In genomic region chr22:39381009-39381755, GRCh38 we compare ENCODE assay signal across 21 cellular contexts. TPM values are rescaled to one million over a fixed set of nuclear protein-coding genes. Genes with fewer than 3 reads are reported as not detected.
"Had no signal": no experiment of that assay in that cellular context is flagged by ENCODE, and none has a peak within 500 bp of the region (broad histone marks: within the 10 kb centered on the region; RNA-seq: fewer than 3 reads in every experiment).

No MANE protein-coding gene starts in this region.

- H3K4me3 Mint-ChIP-seq: activated CD4-positive, alpha-beta memory T cell treated with anti-CD3 and anti-CD28 coated beads, Interleukin-2, amount 10 ng/mL, durations not matched to agents 7 days and 5 days; activated CD8-positive, alpha-beta memory T cell treated with anti-CD3 and anti-CD28 coated beads, Interleukin-2, amount 10 ng/mL, durations not matched to agents 7 days and 5 days; activated T-cell treated with anti-CD3 and anti-CD28 coated beads, Interleukin-2, amount 50 U/mL, for 24 hours; brain; mesothelial cell of epicardium; nephron; stimulated activated naive CD8-positive, alpha-beta T cell treated with anti-CD3 and anti-CD28 coated beads, Interleukin-15, Interleukin-2, amounts not matched to agents 100 ng/mL and 50 ng/mL, for 24 hours had no signal

- H3K4me1 Mint-ChIP-seq: activated CD4-positive, alpha-beta memory T cell treated with anti-CD3 and anti-CD28 coated beads, Interleukin-2, amount 10 ng/mL, durations not matched to agents 7 days and 5 days; brain; mesothelial cell of epicardium; nephron had no signal

- H3K27me3 ChIP-seq: dorsolateral prefrontal cortex, hepatocyte, tibial nerve, uterus had no signal

- H3K9me3 ChIP-seq: psoas muscle, tibial nerve, uterus had no signal

- DNase-seq: activated CD4-positive, alpha-beta memory T cell treated with anti-CD3 and anti-CD28 coated beads, Interleukin-2, amount 10 ng/mL, durations not matched to agents 7 days and 5 days; activated CD4-positive, alpha-beta T cell treated with anti-CD3 and anti-CD28 coated beads for 48 hours; activated CD4-positive, CD25-positive, alpha-beta regulatory T cell; activated CD8-positive, alpha-beta memory T cell treated with anti-CD3 and anti-CD28 coated beads, Interleukin-2, amount 10 ng/mL, durations not matched to agents 7 days and 5 days; activated naive CD4-positive, alpha-beta T cell treated with Interleukin-2 at 50 U/mL for 16 hours; activated T-cell treated with anti-CD3 and anti-CD28 coated beads, Interleukin-2, amount 50 U/mL, for 24 hours; dorsolateral prefrontal cortex; foreskin keratinocyte; kidney; psoas muscle; uterus had no signal

- H3K27ac Mint-ChIP-seq: activated CD4-positive, alpha-beta memory T cell treated with anti-CD3 and anti-CD28 coated beads, Interleukin-2, amount 10 ng/mL, durations not matched to agents 7 days and 5 days; activated CD8-positive, alpha-beta memory T cell treated with anti-CD3 and anti-CD28 coated beads, Interleukin-2, amount 10 ng/mL, durations not matched to agents 7 days and 5 days; activated T-cell treated with anti-CD3 and anti-CD28 coated beads, Interleukin-2, amount 50 U/mL, for 24 hours; activated T-helper 2 cell treated with anti-CD3 and anti-CD28 coated beads, Interferon-gamma antibody, Interleukin-2, Interleukin-4, amounts not matched to agents 10 μg/mL and 5 μg/mL and 100 μg/mL, durations not matched to agents 14 hours and 24 hours and 36 hours; brain; mesothelial cell of epicardium; nephron; stimulated activated naive CD8-positive, alpha-beta T cell treated with anti-CD3 and anti-CD28 coated beads, Interleukin-15, Interleukin-2, amounts not matched to agents 100 ng/mL and 50 ng/mL, for 24 hours had no signal

- H3K4me1 ChIP-seq: foreskin keratinocyte, psoas muscle, tibial nerve, uterus had no signal

- H3K9me3 Mint-ChIP-seq: activated CD4-positive, alpha-beta memory T cell treated with anti-CD3 and anti-CD28 coated beads, Interleukin-2, amount 10 ng/mL, durations not matched to agents 7 days and 5 days; activated T-cell treated with anti-CD3 and anti-CD28 coated beads, Interleukin-2, amount 50 U/mL, for 24 hours; activated T-helper 2 cell treated with anti-CD3 and anti-CD28 coated beads, Interferon-gamma antibody, Interleukin-2, Interleukin-4, amounts not matched to agents 10 μg/mL and 5 μg/mL and 100 μg/mL, durations not matched to agents 14 hours and 24 hours and 36 hours; brain; mesothelial cell of epicardium; nephron; stimulated activated naive CD8-positive, alpha-beta T cell treated with anti-CD3 and anti-CD28 coated beads, Interleukin-15, Interleukin-2, amounts not matched to agents 100 ng/mL and 50 ng/mL, for 24 hours had no signal

- H3K36me3 ChIP-seq: uterus had no signal

- H3K27ac ChIP-seq: epithelial cell of prostate, foreskin keratinocyte, hepatocyte, psoas muscle, skin epidermis, tibial nerve, uterus had no signal

- H3K27me3 Mint-ChIP-seq: activated CD8-positive, alpha-beta memory T cell treated with anti-CD3 and anti-CD28 coated beads, Interleukin-2, amount 10 ng/mL, durations not matched to agents 7 days and 5 days; activated T-cell treated with anti-CD3 and anti-CD28 coated beads, Interleukin-2, amount 50 U/mL, for 24 hours; stimulated activated naive CD8-positive, alpha-beta T cell treated with anti-CD3 and anti-CD28 coated beads, Interleukin-15, Interleukin-2, amounts not matched to agents 100 ng/mL and 50 ng/mL, for 24 hours had no signal

- H3K36me3 Mint-ChIP-seq: activated CD8-positive, alpha-beta memory T cell treated with anti-CD3 and anti-CD28 coated beads, Interleukin-2, amount 10 ng/mL, durations not matched to agents 7 days and 5 days had no signal

- H3K4me3 ChIP-seq: dorsolateral prefrontal cortex, hepatocyte, lung, psoas muscle, skin epidermis, tibial nerve, uterus had no signal

RNA-seq across cellular contexts. Expression of gene SYNGR1, which starts 31.4 kb away (rescaled TPM):
- total RNA-seq: activated T-helper 2 cell treated with anti-CD3 and anti-CD28 coated beads, Interferon-gamma antibody, Interleukin-2, Interleukin-4, amounts not matched to agents 10 μg/mL and 5 μg/mL and 100 μg/mL, durations not matched to agents 14 hours and 24 hours and 36 hours had no signal
